ENCODE assay signal across 8 cellular contexts in the genomic region with DNA sequence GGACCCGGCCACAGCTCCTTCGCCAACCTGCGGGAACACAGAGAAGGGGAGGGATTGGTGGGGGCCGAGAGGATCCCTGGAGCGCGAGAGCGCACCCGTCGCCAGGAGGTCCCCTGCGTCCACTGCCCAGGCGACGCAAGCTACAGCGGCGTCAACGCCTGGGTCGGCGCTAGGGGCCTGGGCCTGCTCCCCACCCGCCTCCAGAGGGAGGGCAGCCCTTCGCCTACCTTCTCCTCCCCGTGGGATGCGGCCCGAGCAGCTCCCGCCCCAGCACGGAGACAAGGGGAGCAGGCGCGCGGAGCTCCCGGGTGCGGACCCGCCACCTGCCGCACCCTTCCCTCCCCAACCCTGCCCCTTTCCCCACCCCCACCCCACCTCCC.
A peak's percentile ranks its signal among the peaks of the same experiment; 100 is the strongest.
DNase-seq lines count a peak whose midpoint lies in the region; ATAC-seq, FAIRE-seq and TF ChIP-seq lines count a peak whose summit lies in the region.

No MANE protein-coding gene starts in this region.

- peaks cover under 1% of the 10 kb centered on the region for H3K4me1 Mint-ChIP-seq in Calu3 (ENCODE audit: low read depth, unreplicated experiment)
- H3K4me1 Mint-ChIP-seq in nephron = peaks cover 21% of the 10 kb centered on the region

- H3K9ac ChIP-seq in OCI-LY1 (ENCODE audit: low read length) (no peak overlapping the region), endocrine pancreas (ENCODE audit: control insufficient read depth, insufficient read depth, low read length) (peak overlapping the region; percentile 85)

- H3K9me2 ChIP-seq in OCI-LY1 (ENCODE audit: low read depth, low read length) = no peaks in the 10 kb centered on the region

- H3K27me3 Mint-ChIP-seq in Calu3 (ENCODE audit: unreplicated experiment) (no peaks in the 10 kb centered on the region), nephron (ENCODE audit: low read depth) (peaks cover 69% of the 10 kb centered on the region)

- H3K9me3 Mint-ChIP-seq in Calu3 (ENCODE audit: low read depth, unreplicated experiment) (no peaks in the 10 kb centered on the region), nephron (no peaks in the 10 kb centered on the region)

- peak overlapping the region; percentile 47 for H3K27ac Mint-ChIP-seq in Calu3 (ENCODE audit: unreplicated experiment)
- no peak overlapping the region for H3K27ac Mint-ChIP-seq in nephron

- no peak for ATAC-seq in HG02981 (IDR thresholded peaks at IDR 0.05; ENCODE audit: unreplicated experiment)
- ATAC-seq in HG02970 (IDR thresholded peaks at IDR 0.05; ENCODE audit: low FRiP score, unreplicated experiment) = no peak
- ATAC-seq in HG03432 (IDR thresholded peaks at IDR 0.05; ENCODE audit: unreplicated experiment) = no peak

- H3K4me3 ChIP-seq in OCI-LY1 (ENCODE audit: low read depth, low read length, poor library complexity, severe bottlenecking) (peak overlapping the region; percentile 40), endocrine pancreas (ENCODE audit: control insufficient read depth, insufficient read depth, low read length) (no peak overlapping the region)

- TF ChIP-seq CTCF in Calu3 (IDR thresholded peaks at IDR 0.05; ENCODE audit: unreplicated experiment) (no peak), OCI-LY1 (IDR thresholded peaks at IDR 0.05; ENCODE audit: low read length) (no peak), nephron (IDR thresholded peaks at IDR 0.05; ENCODE audit: unreplicated experiment in 3 of 3) (no peak)

- H3K27ac ChIP-seq in OCI-LY1 (ENCODE audit: low read depth, low read length, poor library complexity, severe bottlenecking) = no peak overlapping the region

- CTCF ChIA-PET in Calu3 (lab: Charles Lee) = no interaction called here

- no peak overlapping the region for H2AFZ ChIP-seq in OCI-LY1 (ENCODE audit: low read length)

- H3K36me3 ChIP-seq in OCI-LY1 (ENCODE audit: insufficient read depth, low read length) (peaks cover 6% of the 10 kb centered on the region; the same call in 1 of the 2 replicates), endocrine pancreas (ENCODE audit: control insufficient read depth, insufficient read depth, low read length) (no peaks in the 10 kb centered on the region)

- peak overlapping the region; percentile 66 for H3K4me2 ChIP-seq in OCI-LY1 (ENCODE audit: low read length)

- H3K27me3 ChIP-seq in OCI-LY1 (ENCODE audit: insufficient read depth, low read length) (peaks cover 6% of the 10 kb centered on the region; the same call in 1 of the 2 replicates), endocrine pancreas (ENCODE audit: control insufficient read depth, insufficient read depth, low read length) (no peaks in the 10 kb centered on the region)

- H3K36me3 Mint-ChIP-seq in Calu3 (ENCODE audit: insufficient read depth, unreplicated experiment) (peaks cover 31% of the 10 kb centered on the region), nephron (ENCODE audit: low read depth) (no peaks in the 10 kb centered on the region)

- intact Hi-C loops in Calu3 (cut with micrococcal nuclease; ENCODE audit: unreplicated experiment) = no loop called here

- BruUV-seq in Calu3 (replicated peaks; lab: Mats Ljungman, UMichigan) = no TSS peak

- H3K4me3 Mint-ChIP-seq in Calu3 (ENCODE audit: low read depth, unreplicated experiment) (peak overlapping the region; percentile 76), nephron (peak overlapping the region; percentile 64 to 72 (median 71))

- H3K9me3 ChIP-seq in OCI-LY1 (ENCODE audit: low read length) (no peaks in the 10 kb centered on the region), endocrine pancreas (ENCODE audit: control insufficient read depth, low read length) (no peaks in the 10 kb centered on the region)

- H3K4me1 ChIP-seq in OCI-LY1 (ENCODE audit: insufficient read depth, low read length, severe bottlenecking) = peaks cover 48% of the 10 kb centered on the region
- no peaks in the 10 kb centered on the region for H3K4me1 ChIP-seq in endocrine pancreas (ENCODE audit: control insufficient read depth, insufficient read depth, low read length)

- H3F3A ChIP-seq in OCI-LY1 (ENCODE audit: insufficient read depth, low read length) = peaks cover 8% of the 10 kb centered on the region; the same call in 1 of the 2 replicates

- no peak for DNase-seq in Calu3
- DNase-seq in RCC 7860 (ENCODE audit: low spot score) = no peak

- no peak for FAIRE-seq in RCC 7860 (lab: Jason Lieb, UNC)

- no peaks in the 10 kb centered on the region for H3K79me2 ChIP-seq in OCI-LY1 (ENCODE audit: insufficient read depth, low read length)

- no peaks in the 10 kb centered on the region for H4K20me1 ChIP-seq in OCI-LY1 (ENCODE audit: insufficient read depth, low read length)
